In the genomic region with DNA sequence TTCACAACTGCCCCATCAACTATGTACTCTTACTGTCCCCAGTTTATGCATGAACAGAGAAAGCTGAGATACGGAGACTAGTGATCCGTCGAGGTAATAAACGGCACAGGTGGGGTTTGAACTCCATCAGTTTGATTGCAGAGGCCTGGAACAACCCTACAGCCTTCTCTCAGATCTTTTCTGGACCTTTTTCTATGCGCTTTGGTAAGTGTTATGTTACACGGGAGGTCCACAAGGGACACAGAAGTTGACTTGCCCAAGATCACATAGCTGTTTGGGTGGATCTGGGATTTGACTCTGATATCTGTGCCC, we compare ENCODE assay signal across 8 cellular contexts. TPM values are rescaled to one million over a fixed set of nuclear protein-coding genes. Genes with fewer than 3 reads are reported as not detected.
DNase-seq lines count a peak whose midpoint lies in the region; ATAC-seq and TF ChIP-seq lines count a peak whose summit lies in the region.

No MANE protein-coding gene starts in this region.

- H3K27ac ChIP-seq in DND-41 (ENCODE audit: low read length): peak overlapping the region; percentile 64
- H3K27ac ChIP-seq in PC-9: peak overlapping the region; percentile 30
- H3K27ac ChIP-seq in ovary: peak overlapping the region in 1 of 2 donors; percentile 79

- peak overlapping the region; percentile 59 for H3K9ac ChIP-seq in DND-41 (ENCODE audit: low read depth, low read length)

- peaks cover 16% of the 10 kb centered on the region for H3K79me2 ChIP-seq in DND-41 (ENCODE audit: insufficient read depth, low read length)
- peaks cover 11% of the 10 kb centered on the region; the same call in 1 of the 2 replicates for H3K79me2 ChIP-seq in PC-9 (ENCODE audit: low read depth)

- WGBS in ovary, 3 donors: 37 to 50% (median 45%) methylated on average over 6 of the region's 6 CpGs

- POLR2A ChIA-PET in PC-9 (lab: Charles Lee; ENCODE audit: unreplicated experiment): interaction anchor here (0.9 kb wide), 1 partner anchor 20 kb away, joined by 8 read pairs; no protein-coding TSS in a partner anchor

- H2AFZ ChIP-seq in DND-41 (ENCODE audit: low read depth, low read length) (peak overlapping the region; percentile 96), PC-9 (peak overlapping the region; percentile 80)

- H3K4me2 ChIP-seq in DND-41 (ENCODE audit: insufficient read depth, low read length): peak overlapping the region; percentile 84
- H3K4me2 ChIP-seq in PC-9: peak overlapping the region; percentile 69

- no peak for TF ChIP-seq POLR2A in ovary (IDR thresholded peaks at IDR 0.05)

- peaks cover 22% of the 10 kb centered on the region for H3K4me1 ChIP-seq in DND-41 (ENCODE audit: insufficient read depth, low read length)
- peaks cover 6% of the 10 kb centered on the region; the same call in 1 of the 2 replicates for H3K4me1 ChIP-seq in PC-9 (replicated peaks; ENCODE audit: insufficient read depth)
- peaks cover 6% of the 10 kb centered on the region for H3K4me1 ChIP-seq in ovary (ENCODE audit: insufficient read depth)

- peaks cover 6% of the 10 kb centered on the region; the same call in 1 of the 2 replicates for H3F3A ChIP-seq in PC-9 (ENCODE audit: insufficient read depth, low read depth)

- intact Hi-C loops in PC-9 (cut with micrococcal nuclease; ENCODE audit: unreplicated experiment) (loop anchor here (1.0 to 5.0 kb wide), 4 partner anchors 92 to 300 kb away; partner anchors contain the start of gene CNPPD1), ovary (cut with DNase I) (loop anchor here in 2 of 4 donors (5.0 to 10.0 kb wide), 3 partner anchors 112 to 226 kb away; partner anchors contain the start of genes NHEJ1 (in 2 of the 2) and DNAJB2 (in 1 of the 2))

- CTCF ChIA-PET in PC-9 (lab: Charles Lee): interaction anchor here (0.6 to 2.7 kb wide), 6 partner anchors 11 to 141 kb away, joined by 3 to 14 read pairs (median 5); partner anchors contain the start of gene GMPPA

- H3K36me3 ChIP-seq in DND-41 (ENCODE audit: insufficient read depth, low read length) (peaks cover 28% of the 10 kb centered on the region), PC-9 (ENCODE audit: low read depth) (peaks cover 14% of the 10 kb centered on the region; the same call in 1 of the 2 replicates), ovary (no peaks in the 10 kb centered on the region)

- no peak for TF ChIP-seq EP300 in ovary (IDR thresholded peaks at IDR 0.05)

- no peaks in the 10 kb centered on the region for H3K9me2 ChIP-seq in PC-9 (ENCODE audit: insufficient read depth)

- H4K20me1 ChIP-seq in DND-41 (ENCODE audit: insufficient read depth, low read length): peaks cover 21% of the 10 kb centered on the region; the same call in 1 of the 2 replicates
- H4K20me1 ChIP-seq in PC-9 (ENCODE audit: insufficient read depth): peaks cover 4% of the 10 kb centered on the region; the same call in 1 of the 2 replicates

- H3K27me3 ChIP-seq in DND-41 (ENCODE audit: insufficient read depth, low read length, poor library complexity) (no peaks in the 10 kb centered on the region), PC-9 (ENCODE audit: insufficient read depth, low read depth) (no peaks in the 10 kb centered on the region), ovary (no peaks in the 10 kb centered on the region)

- ATAC-seq in DND-41 (ENCODE audit: insufficient read depth, low read depth) (no peak), GM21515 (IDR thresholded peaks at IDR 0.05; ENCODE audit: unreplicated experiment) (no peak)

- TF ChIP-seq CTCF in DND-41 (IDR thresholded peaks at IDR 0.05; ENCODE audit: borderline replicate concordance, extremely low read depth, low read length, poor library complexity, severe bottlenecking): no peak
- TF ChIP-seq CTCF in PC-9 (conservative IDR thresholded peaks at IDR 0.05): 0 out of 2 replicates have a peak, but pooled peaks have one; percentile 23
- no peak for TF ChIP-seq CTCF in epithelial cell of esophagus (IDR thresholded peaks at IDR 0.05; ENCODE audit: insufficient read depth, low read depth, low read length, missing control alignments)
- no peak for TF ChIP-seq CTCF in ovary (IDR thresholded peaks at IDR 0.05)

- DNase-seq in DND-41: no peak
- DNase-seq in PC-9: no peak
- no peak for DNase-seq in epithelial cell of esophagus (ENCODE audit: low read depth)
- DNase-seq in ovary: no peak
- DNase-seq in GF-D8 (lab: John Stamatoyannopoulos, UW): no peak
- no peak for DNase-seq in DMS53 treated with DMSO at 0.1 percent for 48 hours (lab: John Stamatoyannopoulos, UW; ENCODE audit: unreplicated experiment)
- DNase-seq in cerebellar cortex (ENCODE audit: low spot score): no peak

- H3K9me3 ChIP-seq in DND-41 (ENCODE audit: insufficient read depth, low read length, severe bottlenecking) (no peaks in the 10 kb centered on the region), PC-9 (ENCODE audit: insufficient read depth, low read depth) (no peaks in the 10 kb centered on the region), ovary (no peaks in the 10 kb centered on the region)

- no TSS peak for BruUV-seq in PC-9 (replicated peaks; lab: Mats Ljungman, UMichigan)

- H3K4me3 ChIP-seq in DND-41 (ENCODE audit: low read depth in 1 of 2, low read length in 2 of 2) (peak overlapping the region; percentile 22 to 60; a peak in 3 of 4 replicates), PC-9 (peak overlapping the region; percentile 53), epithelial cell of esophagus (ENCODE audit: low read length) (peak overlapping the region; percentile 41), ovary (peak overlapping the region; percentile 30)

RNA-seq across cellular contexts. Expression of gene DNPEP, which starts 1.1 kb away (rescaled TPM):
- 99.1 and 107 TPM in 2 replicates for total RNA-seq in PC-9 (2021)
- 10 to 100 TPM; 34.7 to 72.9 (median 66.4) TPM for total RNA-seq in ovary
- polyA plus RNA-seq in ovary: 10 to 100 TPM; 23.4 to 54.2 TPM

RNA-seq across cellular contexts. Expression of gene DES, which starts 29.4 kb away (rescaled TPM):
- total RNA-seq in PC-9 (2021) (0.60 TPM in 1 of 2 replicates, not detected in the other), ovary (1,000 to 10,000 TPM in 1 of 7 donors, 100 to 1,000 TPM in 4, 10 to 100 TPM in 2; 86.5 to 1,061 (median 184) TPM)
- 100 to 1,000 TPM; 149 to 642 TPM for polyA plus RNA-seq in ovary

RNA-seq across cellular contexts. Expression of gene SPEG, which starts 45.8 kb away (rescaled TPM):
- total RNA-seq in PC-9 (2021) (46.8 and 55.8 TPM in 2 replicates), ovary (10 to 100 TPM; 13.9 to 79.7 (median 29.6) TPM)
- polyA plus RNA-seq in ovary: 10 to 100 TPM in 1 of 2 donors, 1 to 10 TPM in 1; 9.9 to 31.4 TPM

RNA-seq across cellular contexts. Expression of gene RESP18, which starts 56.3 kb away (rescaled TPM):
- not detected in 2 replicates for total RNA-seq in PC-9 (2021)
- not detected for total RNA-seq in ovary
- not detected for polyA plus RNA-seq in ovary

Comparison
In these comparisons a context has a peak if more than half of its experiments do, and no peak if none do; other contexts are left out.
1. RNA of gene DES, which starts 29.4 kb away (total RNA-seq): 86.5 to 1,061 TPM in ovary; 0.60 TPM in PC-9; every median in the first group is over 10 times any median in the second.
2. Peak in every context shown above with its lines, with median percentiles within 50 percentile points of each other: H3K4me3 ChIP-seq.